9 cellular contexts compared by ENCODE assay signal in the genomic region with DNA sequence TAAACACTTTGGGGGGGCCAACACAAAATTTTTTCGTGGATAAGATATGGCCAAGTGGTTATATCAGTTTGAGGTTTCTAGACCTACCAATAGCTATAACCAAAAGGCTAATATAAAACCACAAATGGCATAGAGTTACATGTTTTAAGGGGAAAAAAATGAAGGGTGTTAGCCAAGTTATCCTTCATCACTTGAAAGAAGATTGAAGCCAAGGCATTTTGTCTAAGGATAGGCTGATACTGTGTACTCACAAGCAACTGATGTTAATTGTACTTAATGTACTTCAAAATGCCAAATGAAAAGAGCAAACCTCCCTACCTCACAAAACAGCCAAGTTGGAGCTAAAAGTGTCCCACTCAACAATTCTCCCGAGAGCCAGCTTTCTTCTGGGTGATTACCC.
"Had no signal": no experiment of that assay in that cellular context is flagged by ENCODE, and none has a peak within 500 bp of the region (broad histone marks: within the 10 kb centered on the region; RNA-seq: fewer than 3 reads in every experiment).

No MANE protein-coding gene starts in this region.

- DNase-seq: amygdala, brain microvascular endothelial cell, heart right ventricle, ovary, psoas muscle had no signal

- H3K9me3 ChIP-seq: gastroesophageal sphincter, heart right ventricle, ovary, psoas muscle, right lobe of liver, tibial nerve had no signal

- H3K27me3 ChIP-seq: gastroesophageal sphincter, ovary, right lobe of liver had no signal

- H3K36me3 ChIP-seq: brain microvascular endothelial cell, gastroesophageal sphincter, heart right ventricle, ovary, right lobe of liver, tibial nerve had no signal

- ATAC-seq: gastroesophageal sphincter, psoas muscle had no signal

- H3K27ac ChIP-seq: brain microvascular endothelial cell, coronary artery, gastroesophageal sphincter, ovary, psoas muscle, right lobe of liver, tibial nerve had no signal

- H3K4me3 ChIP-seq: coronary artery, gastroesophageal sphincter, heart right ventricle, ovary, psoas muscle, right lobe of liver, tibial nerve had no signal
